ENCODE assay signal across 1 cellular context in genomic region chr17:42248351-42249179, GRCh38.
TF ChIP-seq lines count a peak whose summit lies in the region.

No MANE protein-coding gene starts in this region.

TF ChIP-seq in GM12878, 131 proteins besides CTCF, POLR2A, EP300 and RAD21 (continued from another document and continues in another):
- TF ChIP-seq ZNF592 (IDR thresholded peaks at IDR 0.05), result no peak
- peak; percentile 75 for TF ChIP-seq USF2 (IDR thresholded peaks at IDR 0.05; ENCODE audit: borderline replicate concordance, low read depth, low read length)
- TF ChIP-seq RCOR1 (conservative IDR thresholded peaks at IDR 0.05; ENCODE audit: low read depth, low read length), result no peak
- TF ChIP-seq MAX (IDR thresholded peaks at IDR 0.05; ENCODE audit: low read depth, low read length), result 0 out of 2 replicates have a peak, but pooled peaks have one; percentile 27
- peak; percentile 63; the same call in 1 of the 3 replicates for TF ChIP-seq POU2F2 (IDR thresholded peaks at IDR 0.05; ENCODE audit: borderline replicate concordance, low read depth, low read length)
- peak; percentile 28; the same call in 1 of the 2 replicates for TF ChIP-seq HCFC1 (IDR thresholded peaks at IDR 0.05; ENCODE audit: low read length)
- TF ChIP-seq PAX8 (IDR thresholded peaks at IDR 0.05), result 0 out of 2 replicates have a peak, but pooled peaks have one; percentile 23
- no peak for TF ChIP-seq LARP7 (IDR thresholded peaks at IDR 0.05)
- no peak for TF ChIP-seq SUZ12 (IDR thresholded peaks at IDR 0.05; ENCODE audit: unreplicated experiment)
- TF ChIP-seq REST (IDR thresholded peaks at IDR 0.05; ENCODE audit: low read depth, low read length), result no peak
- TF ChIP-seq PKNOX1 (IDR thresholded peaks at IDR 0.05), result no peak
- TF ChIP-seq MXI1 (IDR thresholded peaks at IDR 0.05; ENCODE audit: low read depth, low read length), result peak; percentile 39; the same call in 1 of the 2 replicates
- TF ChIP-seq SMAD1 (IDR thresholded peaks at IDR 0.05; ENCODE audit: low read depth, partially characterized antibody), result no peak
- peak; percentile 40; the same call in 1 of the 2 replicates for TF ChIP-seq CREB1 (IDR thresholded peaks at IDR 0.05; ENCODE audit: low read depth)
- no peak for TF ChIP-seq PBX3 (IDR thresholded peaks at IDR 0.05; ENCODE audit: insufficient replicate concordance, low read depth, low read length)
- no peak for TF ChIP-seq MYC (IDR thresholded peaks at IDR 0.05; ENCODE audit: insufficient read depth, insufficient read length, insufficient replicate concordance, low read length, severe bottlenecking)
- TF ChIP-seq JUNB (IDR thresholded peaks at IDR 0.05), result no peak
- no peak for TF ChIP-seq MTA2 (IDR thresholded peaks at IDR 0.05; ENCODE audit: low read depth)
- no peak for TF ChIP-seq RELA (IDR thresholded peaks at IDR 0.05; ENCODE audit: borderline replicate concordance, partially characterized antibody)
- no peak for TF ChIP-seq STAT1 (conservative IDR thresholded peaks at IDR 0.05)
- no peak for TF ChIP-seq KAT2A (conservative IDR thresholded peaks at IDR 0.05; ENCODE audit: control insufficient read depth, low read depth, low read length)
- TF ChIP-seq ZNF687 (IDR thresholded peaks at IDR 0.05), result peak; percentile 82
- no peak for TF ChIP-seq CHD1 (IDR thresholded peaks at IDR 0.05; ENCODE audit: low read depth, low read length)
- no peak for TF ChIP-seq DPF2 (IDR thresholded peaks at IDR 0.05)
- no peak for TF ChIP-seq EZH2 (IDR thresholded peaks at IDR 0.05; ENCODE audit: borderline replicate concordance, control insufficient read depth, low read depth, low read length)
- TF ChIP-seq CEBPB (IDR thresholded peaks at IDR 0.05; ENCODE audit: borderline replicate concordance in 1 of 2, low read depth in 2 of 2, low read length in 2 of 2), result no peak
- TF ChIP-seq SP1 (IDR thresholded peaks at IDR 0.05; ENCODE audit: low read depth, low read length), result no peak
- TF ChIP-seq KLF5 (IDR thresholded peaks at IDR 0.05; ENCODE audit: partially characterized antibody), result peak; percentile 52
- no peak for TF ChIP-seq RBBP5 (conservative IDR thresholded peaks at IDR 0.05)
- TF ChIP-seq HSF1 (IDR thresholded peaks at IDR 0.05; ENCODE audit: low read depth, low read length), result no peak
- TF ChIP-seq CBX3 (IDR thresholded peaks at IDR 0.05; ENCODE audit: borderline replicate concordance, low read depth), result no peak
- TF ChIP-seq CUX1 (IDR thresholded peaks at IDR 0.05; ENCODE audit: insufficient replicate concordance, low read depth, low read length), result no peak
